Comparison of ENCODE assay signal across 11 cellular contexts in genomic region chr5:93092349-93093105, GRCh38.
DNase-seq lines count a peak whose midpoint lies in the region; ATAC-seq and TF ChIP-seq lines count a peak whose summit lies in the region.
"Had no signal": no experiment of that assay in that cellular context is flagged by ENCODE, and none has a peak within 500 bp of the region (broad histone marks: within the 10 kb centered on the region; RNA-seq: fewer than 3 reads in every experiment).

No MANE protein-coding gene starts in this region.

- H3K36me3 ChIP-seq in left ventricle myocardium inferior (no peaks in the 10 kb centered on the region), uterus (no peaks in the 10 kb centered on the region)

- H3K27me3 Mint-ChIP-seq in T-helper 2 cell treated with Interferon-gamma antibody and Interleukin-4, amounts not matched to agents 5 μg/mL and 100 μg/mL, for 36 hours (ENCODE audit: low read depth): no peaks in the 10 kb centered on the region
- H3K27me3 Mint-ChIP-seq: naive B cell, T-helper 17 cell had no signal

- no peak overlapping the region for H3K27ac ChIP-seq in left ventricle myocardium inferior (replicated peaks)
- H3K27ac ChIP-seq in uterus: no peak overlapping the region

- DNase-seq in left ventricle myocardium inferior: no peak
- DNase-seq in left ventricle myocardium superior: no peak
- peak; percentile 25 for DNase-seq in SK-MEL-5 (ENCODE audit: low read depth, low spot score)
- DNase-seq in fibroblast of villous mesenchyme (ENCODE audit: low read depth): peak; percentile 33
- DNase-seq in uterus: no peak
- no peak for DNase-seq in T-helper 2 cell treated with Interferon-gamma antibody and Interleukin-4, amounts not matched to agents 5 μg/mL and 100 μg/mL, for 36 hours (ENCODE audit: low spot score)
- DNase-seq: activated gamma-delta T cell treated with Interleukin-2 at 50 U/mL for 16 hours, naive B cell, T-helper 17 cell had no signal

- peaks cover 3% of the 10 kb centered on the region for H3K4me1 ChIP-seq in left ventricle myocardium inferior
- H3K4me1 ChIP-seq in uterus: peaks cover 0 to 4% of the 10 kb centered on the region in 2 donors

- in situ Hi-C loops in SK-MEL-5 (cut with HindIII; ENCODE audit: low pct_unique_long_range_greater_than_20kb, low sequenced_read_pairs): no loop called here

- TF ChIP-seq POLR2A in uterus (IDR thresholded peaks at IDR 0.05): no peak

- no peak overlapping the region for H3K4me3 Mint-ChIP-seq in T-helper 2 cell treated with Interferon-gamma antibody and Interleukin-4, amounts not matched to agents 5 μg/mL and 100 μg/mL, for 36 hours
- H3K4me3 Mint-ChIP-seq: naive B cell, T-helper 17 cell had no signal

- intact Hi-C loops in left ventricle myocardium inferior (cut with micrococcal nuclease): no loop called here
- intact Hi-C loops in left ventricle myocardium superior (cut with micrococcal nuclease): no loop called here
- intact Hi-C loops in uterus (cut with DNase I; ENCODE audit: low total_unique reads): no loop called here

- no peak overlapping the region for H3K27ac Mint-ChIP-seq in T-helper 2 cell treated with Interferon-gamma antibody and Interleukin-4, amounts not matched to agents 5 μg/mL and 100 μg/mL, for 36 hours
- H3K27ac Mint-ChIP-seq: naive B cell, T-helper 17 cell had no signal

- peaks cover 8% of the 10 kb centered on the region for H3K9me3 Mint-ChIP-seq in T-helper 2 cell treated with Interferon-gamma antibody and Interleukin-4, amounts not matched to agents 5 μg/mL and 100 μg/mL, for 36 hours

- TF ChIP-seq CTCF in left ventricle myocardium inferior (IDR thresholded peaks at IDR 0.05; ENCODE audit: borderline replicate concordance) (peak; percentile 35), fibroblast of villous mesenchyme (IDR thresholded peaks at IDR 0.05; ENCODE audit: insufficient read depth, low read depth, low read length) (peak; percentile 26), uterus (IDR thresholded peaks at IDR 0.05) (peak; percentile 26 to 33 (median 32))

- no peaks in the 10 kb centered on the region for H3K36me3 Mint-ChIP-seq in T-helper 2 cell treated with Interferon-gamma antibody and Interleukin-4, amounts not matched to agents 5 μg/mL and 100 μg/mL, for 36 hours (ENCODE audit: low read depth)
- H3K36me3 Mint-ChIP-seq: naive B cell had no signal

- H3K27me3 ChIP-seq in left ventricle myocardium inferior (ENCODE audit: low read depth) (no peaks in the 10 kb centered on the region), uterus (no peaks in the 10 kb centered on the region)

- no peak overlapping the region for H3K4me3 ChIP-seq in left ventricle myocardium inferior
- H3K4me3 ChIP-seq in fibroblast of villous mesenchyme (ENCODE audit: low read depth, low read length): no peak overlapping the region
- H3K4me3 ChIP-seq in uterus: no peak overlapping the region

- H3K4me1 Mint-ChIP-seq in T-helper 2 cell treated with Interferon-gamma antibody and Interleukin-4, amounts not matched to agents 5 μg/mL and 100 μg/mL, for 36 hours (ENCODE audit: low read depth): no peaks in the 10 kb centered on the region
- H3K4me1 Mint-ChIP-seq: naive B cell, T-helper 17 cell had no signal

- no peak for ATAC-seq in left ventricle myocardium superior
- no peak for ATAC-seq in activated CD4-positive, CD25-positive, alpha-beta regulatory T cell treated with anti-CD3 and anti-CD28 coated beads, Interleukin-2, amount 50 U/mL, for 24 hours
- no peak for ATAC-seq in GM19452 (IDR thresholded peaks at IDR 0.05; ENCODE audit: unreplicated experiment)
- ATAC-seq: T-helper 17 cell had no signal

- H3K9me3 ChIP-seq in left ventricle myocardium inferior (replicated peaks) (no peaks in the 10 kb centered on the region), uterus (no peaks in the 10 kb centered on the region)

Comparison
In these comparisons a context has a peak if more than half of its experiments do, and no peak if none do; other contexts are left out.
1. DNase-seq: peak in SK-MEL-5 (single experiment) and fibroblast of villous mesenchyme (single experiment); none in left ventricle myocardium inferior (single experiment), left ventricle myocardium superior (single experiment), uterus (0 of 2) and T-helper 2 cell treated with Interferon-gamma antibody and Interleukin-4, amounts not matched to agents 5 μg/mL and 100 μg/mL, for 36 hours (single experiment).
2. Peak in every context shown above with its lines, with median percentiles within 50 percentile points of each other: CTCF ChIP-seq.